Comparison of ENCODE assay signal across 28 cellular contexts in genomic region chr19:31699421-31699820, GRCh38.
"Had no signal": no experiment of that assay in that cellular context is flagged by ENCODE, and none has a peak within 500 bp of the region (broad histone marks: within the 10 kb centered on the region; RNA-seq: fewer than 3 reads in every experiment).

No MANE protein-coding gene starts in this region.

- ATAC-seq: naive thymus-derived CD8-positive, alpha-beta T cell; natural killer cell treated with Interleukin-12 subunit alpha and Interleukin-12 subunit beta and Interleukin-15 and Interleukin-18, amount 100 ng/mL, for 72 hours; psoas muscle; right cardiac atrium; stimulated activated effector memory CD8-positive, alpha-beta T cell treated with anti-CD3 and anti-CD28 coated beads, Interleukin-12 subunit alpha, Interleukin-12 subunit beta, amount 100 ng/mL, for 72 hours; stimulated activated naive B cell treated with anti-CD40 and anti-IgM and Interleukin-4, amounts not matched to agents 10 μg/mL and 1 μg/mL and 100 μg/mL, for 72 hours had no signal

- H3K4me1 ChIP-seq: parathyroid adenoma, psoas muscle, right lobe of liver, sigmoid colon, stomach, thyroid gland, tibial nerve, vagina had no signal

- H3K9me3 ChIP-seq: ovary, right lobe of liver, thoracic aorta, thyroid gland, vagina had no signal

- H3K9ac ChIP-seq: parathyroid adenoma had no signal

- H2AFZ ChIP-seq: parathyroid adenoma had no signal

- H3K27me3 ChIP-seq: ovary, right lobe of liver, sigmoid colon, stomach, thyroid gland, tibial nerve, upper lobe of left lung, vagina had no signal

- H3K4me1 Mint-ChIP-seq: naive thymus-derived CD8-positive, alpha-beta T cell; stimulated activated effector memory CD8-positive, alpha-beta T cell treated with anti-CD3 and anti-CD28 coated beads, Interleukin-12 subunit alpha, Interleukin-12 subunit beta, amount 100 ng/mL, for 72 hours; stimulated activated naive B cell treated with anti-CD40 and anti-IgM and Interleukin-4, amounts not matched to agents 10 μg/mL and 1 μg/mL and 100 μg/mL, for 72 hours had no signal

- H3K36me3 Mint-ChIP-seq: naive thymus-derived CD8-positive, alpha-beta T cell; natural killer cell treated with Interleukin-12 subunit alpha and Interleukin-12 subunit beta and Interleukin-15 and Interleukin-18, amount 100 ng/mL, for 72 hours; stimulated activated effector memory CD8-positive, alpha-beta T cell treated with anti-CD3 and anti-CD28 coated beads, Interleukin-12 subunit alpha, Interleukin-12 subunit beta, amount 100 ng/mL, for 72 hours; stimulated activated naive B cell treated with anti-CD40 and anti-IgM and Interleukin-4, amounts not matched to agents 10 μg/mL and 1 μg/mL and 100 μg/mL, for 72 hours had no signal

- H3K27ac Mint-ChIP-seq: natural killer cell treated with Interleukin-12 subunit alpha and Interleukin-12 subunit beta and Interleukin-15 and Interleukin-18, amount 100 ng/mL, for 72 hours; nephron progenitor cell; progenitor cell of endocrine pancreas; stimulated activated effector memory CD8-positive, alpha-beta T cell treated with anti-CD3 and anti-CD28 coated beads, Interleukin-12 subunit alpha, Interleukin-12 subunit beta, amount 100 ng/mL, for 72 hours; stimulated activated naive B cell treated with anti-CD40 and anti-IgM and Interleukin-4, amounts not matched to agents 10 μg/mL and 1 μg/mL and 100 μg/mL, for 72 hours; stimulated activated naive CD8-positive, alpha-beta T cell treated with anti-CD3 and anti-CD28 coated beads, Interleukin-15, Interleukin-2, amounts not matched to agents 100 ng/mL and 50 ng/mL, for 24 hours had no signal

- H3K27me3 Mint-ChIP-seq: stimulated activated naive B cell treated with anti-CD40 and anti-IgM and Interleukin-4, amounts not matched to agents 10 μg/mL and 1 μg/mL and 100 μg/mL, for 72 hours; stimulated activated naive CD8-positive, alpha-beta T cell treated with anti-CD3 and anti-CD28 coated beads, Interleukin-15, Interleukin-2, amounts not matched to agents 100 ng/mL and 50 ng/mL, for 24 hours had no signal

- H3K27ac ChIP-seq: ovary, parathyroid adenoma, psoas muscle, right lobe of liver, sigmoid colon, stomach, thoracic aorta, thyroid gland, tibial nerve, upper lobe of left lung, vagina had no signal

- H3K4me3 ChIP-seq: ovary, psoas muscle, right lobe of liver, sigmoid colon, stomach, thoracic aorta, thyroid gland, tibial nerve, upper lobe of left lung, vagina had no signal

- H3K36me3 ChIP-seq: ovary, right lobe of liver, sigmoid colon, stomach, thoracic aorta, thyroid gland, tibial nerve, upper lobe of left lung, vagina had no signal

- H3K79me2 ChIP-seq: parathyroid adenoma had no signal

- DNase-seq: naive thymus-derived CD8-positive, alpha-beta T cell; nephron progenitor cell; occipital lobe; ovary; posterior cingulate gyrus; psoas muscle; right cardiac atrium; right lobe of liver; sigmoid colon; small intestine; stimulated activated CD4-positive, alpha-beta T cell treated with anti-CD3 and anti-CD28 coated beads, Interleukin-15, amount 100 ng/mL, for 24 hours; stimulated activated CD4-positive, alpha-beta T cell treated with anti-CD3 and anti-CD28 coated beads, Interleukin-2, amount 100 ng/mL, for 24 hours; stimulated activated CD4-positive, alpha-beta T cell treated with anti-CD3 and anti-CD28 coated beads, Interleukin-2, amount 100 ng/mL, for 48 hours; stimulated activated CD4-positive, alpha-beta T cell treated with anti-CD3 and anti-CD28 coated beads, Interleukin-4, amount 100 ng/mL, for 24 hours; stimulated activated naive B cell treated with anti-CD40 and anti-IgM and Interleukin-4, amounts not matched to agents 10 μg/mL and 1 μg/mL and 100 μg/mL, for 72 hours; stimulated activated naive CD4-positive, alpha-beta T cell treated with Interleukin-2 at 50 U/mL for 16 hours; stomach; thyroid gland; trophoblast cell; upper lobe of left lung had no signal

- H3K4me3 Mint-ChIP-seq: naive thymus-derived CD8-positive, alpha-beta T cell; natural killer cell treated with Interleukin-12 subunit alpha and Interleukin-12 subunit beta and Interleukin-15 and Interleukin-18, amount 100 ng/mL, for 72 hours; nephron progenitor cell; stimulated activated effector memory CD8-positive, alpha-beta T cell treated with anti-CD3 and anti-CD28 coated beads, Interleukin-12 subunit alpha, Interleukin-12 subunit beta, amount 100 ng/mL, for 72 hours; stimulated activated naive B cell treated with anti-CD40 and anti-IgM and Interleukin-4, amounts not matched to agents 10 μg/mL and 1 μg/mL and 100 μg/mL, for 72 hours; stimulated activated naive CD8-positive, alpha-beta T cell treated with anti-CD3 and anti-CD28 coated beads, Interleukin-15, Interleukin-2, amounts not matched to agents 100 ng/mL and 50 ng/mL, for 24 hours had no signal
